8 cellular contexts compared by ENCODE assay signal in genomic region chr2:160491922-160492371, GRCh38. TPM values are rescaled to one million over a fixed set of nuclear protein-coding genes. Genes with fewer than 3 reads are reported as not detected.
DNase-seq lines count a peak whose midpoint lies in the region.

No MANE protein-coding gene starts in this region.

- H3K27ac Mint-ChIP-seq in activated CD4-positive, alpha-beta T cell treated with anti-CD3 and anti-CD28 coated beads, Interleukin-2, amount 10 ng/mL, durations not matched to agents 24 days and 14 days = peak overlapping the region; percentile 80
- peak overlapping the region; percentile 91 for H3K27ac Mint-ChIP-seq in activated T-helper 2 cell treated with anti-CD3 and anti-CD28 coated beads, Interferon-gamma antibody, Interleukin-2, Interleukin-4, amounts not matched to agents 10 μg/mL and 5 μg/mL and 100 μg/mL, durations not matched to agents 14 hours and 24 hours and 36 hours

- intact Hi-C loops in activated CD4-positive, alpha-beta T cell treated with anti-CD3 and anti-CD28 coated beads, Interleukin-2, amount 10 ng/mL, durations not matched to agents 24 days and 14 days (cut with micrococcal nuclease) = loop anchor here (1.0 to 10.0 kb wide), 8 partner anchors 20 to 673 kb away; partner anchors contain the start of gene TANK
- intact Hi-C loops in activated T-helper 2 cell treated with anti-CD3 and anti-CD28 coated beads, Interferon-gamma antibody, Interleukin-2, Interleukin-4, amounts not matched to agents 10 μg/mL and 5 μg/mL and 100 μg/mL, durations not matched to agents 14 hours and 24 hours and 36 hours (cut with micrococcal nuclease) = loop anchor here (1.0 to 5.0 kb wide), 6 partner anchors 10 to 585 kb away; no protein-coding TSS in a partner anchor

- H3K27ac ChIP-seq in skeletal muscle tissue (ENCODE audit: low read depth, low read length) = peak overlapping the region; percentile 91

- peaks cover 3 to 15% (median 8%) of the 10 kb centered on the region in 3 donors for H3K4me1 ChIP-seq in skeletal muscle tissue (ENCODE audit: control insufficient read depth in 3 of 3, insufficient read depth in 3 of 3, low read length in 3 of 3)

- no peaks in the 10 kb centered on the region for H3K9me3 ChIP-seq in skeletal muscle tissue (ENCODE audit: control insufficient read depth in 3 of 3, low read length in 3 of 3)

- H3K36me3 ChIP-seq in skeletal muscle tissue (ENCODE audit: control insufficient read depth in 3 of 3, insufficient read depth in 3 of 3, low read length in 3 of 3) = no peaks in the 10 kb centered on the region

- no peaks in the 10 kb centered on the region for H3K9me3 Mint-ChIP-seq in activated CD4-positive, alpha-beta T cell treated with anti-CD3 and anti-CD28 coated beads, Interleukin-2, amount 10 ng/mL, durations not matched to agents 24 days and 14 days
- no peaks in the 10 kb centered on the region for H3K9me3 Mint-ChIP-seq in activated T-helper 2 cell treated with anti-CD3 and anti-CD28 coated beads, Interferon-gamma antibody, Interleukin-2, Interleukin-4, amounts not matched to agents 10 μg/mL and 5 μg/mL and 100 μg/mL, durations not matched to agents 14 hours and 24 hours and 36 hours

- H3K4me1 Mint-ChIP-seq in activated CD4-positive, alpha-beta T cell treated with anti-CD3 and anti-CD28 coated beads, Interleukin-2, amount 10 ng/mL, durations not matched to agents 24 days and 14 days = peaks cover 42% of the 10 kb centered on the region
- peaks cover 54% of the 10 kb centered on the region for H3K4me1 Mint-ChIP-seq in activated T-helper 2 cell treated with anti-CD3 and anti-CD28 coated beads, Interferon-gamma antibody, Interleukin-2, Interleukin-4, amounts not matched to agents 10 μg/mL and 5 μg/mL and 100 μg/mL, durations not matched to agents 14 hours and 24 hours and 36 hours (ENCODE audit: low read depth)

- peak overlapping the region; percentile 94 for H3K4me3 Mint-ChIP-seq in activated CD4-positive, alpha-beta T cell treated with anti-CD3 and anti-CD28 coated beads, Interleukin-2, amount 10 ng/mL, durations not matched to agents 24 days and 14 days
- H3K4me3 Mint-ChIP-seq in activated T-helper 2 cell treated with anti-CD3 and anti-CD28 coated beads, Interferon-gamma antibody, Interleukin-2, Interleukin-4, amounts not matched to agents 10 μg/mL and 5 μg/mL and 100 μg/mL, durations not matched to agents 14 hours and 24 hours and 36 hours (ENCODE audit: low read depth) = peak overlapping the region; percentile 93

- H3K27me3 Mint-ChIP-seq in activated CD4-positive, alpha-beta T cell treated with anti-CD3 and anti-CD28 coated beads, Interleukin-2, amount 10 ng/mL, durations not matched to agents 24 days and 14 days = peaks cover 8% of the 10 kb centered on the region
- H3K27me3 Mint-ChIP-seq in activated T-helper 2 cell treated with anti-CD3 and anti-CD28 coated beads, Interferon-gamma antibody, Interleukin-2, Interleukin-4, amounts not matched to agents 10 μg/mL and 5 μg/mL and 100 μg/mL, durations not matched to agents 14 hours and 24 hours and 36 hours (ENCODE audit: low read depth) = peaks cover 18% of the 10 kb centered on the region

- H3K27me3 ChIP-seq in skeletal muscle tissue (ENCODE audit: control insufficient read depth in 3 of 3, insufficient read depth in 3 of 3, low read length in 3 of 3) = no peaks in the 10 kb centered on the region

- peak overlapping the region; percentile 78 for H3K4me3 ChIP-seq in iPS-11a (ENCODE audit: low read depth, low read length)
- peak overlapping the region; percentile 79 to 85 (median 84) for H3K4me3 ChIP-seq in skeletal muscle tissue (ENCODE audit: low read length in 3 of 3)

- peaks cover 3% of the 10 kb centered on the region for H3K36me3 Mint-ChIP-seq in activated CD4-positive, alpha-beta T cell treated with anti-CD3 and anti-CD28 coated beads, Interleukin-2, amount 10 ng/mL, durations not matched to agents 24 days and 14 days (ENCODE audit: low read depth)
- H3K36me3 Mint-ChIP-seq in activated T-helper 2 cell treated with anti-CD3 and anti-CD28 coated beads, Interferon-gamma antibody, Interleukin-2, Interleukin-4, amounts not matched to agents 10 μg/mL and 5 μg/mL and 100 μg/mL, durations not matched to agents 14 hours and 24 hours and 36 hours (ENCODE audit: low read depth) = peaks cover 5% of the 10 kb centered on the region

- peak overlapping the region; percentile 75 to 94 (median 89) for H3K9ac ChIP-seq in skeletal muscle tissue (ENCODE audit: low read depth in 1 of 3, low read length in 3 of 3)

- DNase-seq in activated CD4-positive, alpha-beta T cell treated with anti-CD3 and anti-CD28 coated beads, Interleukin-2, amount 10 ng/mL, durations not matched to agents 24 days and 14 days = peak; percentile 76
- no peak for DNase-seq in activated CD4-positive, alpha-beta T cell treated with anti-CD3 and anti-CD28 coated beads, Interleukin-2, amount 50 U/mL, for 4 hours
- DNase-seq in activated T-helper 2 cell treated with anti-CD3 and anti-CD28 coated beads, Interferon-gamma antibody, Interleukin-2, Interleukin-4, amounts not matched to agents 10 μg/mL and 5 μg/mL and 100 μg/mL, durations not matched to agents 14 hours and 24 hours and 36 hours (ENCODE audit: low spot score) = no peak
- no peak for DNase-seq in stimulated activated CD4-positive, alpha-beta T cell treated with anti-CD3 and anti-CD28 coated beads, Interleukin-15, amount 100 ng/mL, for 24 hours
- DNase-seq in activated CD8-positive, alpha-beta memory T cell treated with anti-CD3 and anti-CD28 coated beads, Interleukin-2, amount 50 U/mL, for 48 hours = no peak
- DNase-seq in DMS153 treated with DMSO at 0.1 percent for 48 hours (lab: John Stamatoyannopoulos, UW; ENCODE audit: unreplicated experiment) = no peak

RNA-seq across cellular contexts. Expression of gene RBMS1, which starts 1.7 kb away (rescaled TPM):
- total RNA-seq in activated CD4-positive, alpha-beta T cell treated with anti-CD3 and anti-CD28 coated beads, Interleukin-2, amount 10 ng/mL, durations not matched to agents 24 days and 14 days = 34.0 and 35.2 TPM in 2 replicates
- 40.1 and 42.2 TPM in 2 replicates for total RNA-seq in activated T-helper 2 cell treated with anti-CD3 and anti-CD28 coated beads, Interferon-gamma antibody, Interleukin-2, Interleukin-4, amounts not matched to agents 10 μg/mL and 5 μg/mL and 100 μg/mL, durations not matched to agents 14 hours and 24 hours and 36 hours
- total RNA-seq in skeletal muscle tissue = 48.0 TPM
